ENCODE assay signal across 6 cellular contexts in genomic region chr6:28266563-28266961, GRCh38. TPM values are rescaled to one million over a fixed set of nuclear protein-coding genes. Genes with fewer than 3 reads are reported as not detected.
DNase-seq lines count a peak whose midpoint lies in the region; ATAC-seq and TF ChIP-seq lines count a peak whose summit lies in the region.

No MANE protein-coding gene starts in this region.

- H3K4me3 ChIP-seq in heart left ventricle (peak overlapping the region; percentile 29 to 88 (median 76)), iPS-18a (ENCODE audit: low read length) (peak overlapping the region; percentile 87), vagina (peak overlapping the region; percentile 59 to 75)

- 11 to 23% (median 15%) methylated on average over 5 of the region's 5 CpGs for WGBS in heart left ventricle, 4 donors

- DNase-seq in heart left ventricle (no peak), Right ventricle myocardium superior (no peak), vagina (ENCODE audit: extremely low spot score in 2 of 2) (no peak), SHP77 treated with DMSO at 0.1 percent for 48 hours (lab: John Stamatoyannopoulos, UW) (no peak), GM20000 (ENCODE audit: low spot score) (no peak)

- no peak for ATAC-seq in heart left ventricle
- no peak for ATAC-seq in Right ventricle myocardium superior (ENCODE audit: poor library complexity)

- peak overlapping the region; percentile 82 for H3K9ac ChIP-seq in iPS-18a (ENCODE audit: low read length)

- H3K36me3 ChIP-seq in heart left ventricle: peaks cover 0 to 6% (median 0%) of the 10 kb centered on the region in 9 donors
- no peaks in the 10 kb centered on the region for H3K36me3 ChIP-seq in iPS-18a (ENCODE audit: control insufficient read depth, low read depth, low read length)
- H3K36me3 ChIP-seq in vagina: peaks cover 0 to under 1% of the 10 kb centered on the region in 2 donors

- TF ChIP-seq CTCF in heart left ventricle (IDR thresholded peaks at IDR 0.05) (no peak), vagina (IDR thresholded peaks at IDR 0.05) (no peak), GM20000 (IDR thresholded peaks at IDR 0.05; ENCODE audit: extremely low read depth, missing control alignments) (no peak)

- H3K27ac ChIP-seq in heart left ventricle (peak overlapping the region; percentile 45 to 93 (median 87)), iPS-18a (ENCODE audit: low read length) (peak overlapping the region; percentile 29), vagina (peak overlapping the region; percentile 84)

- H3K4me1 ChIP-seq in heart left ventricle (peaks cover 0 to 35% (median 12%) of the 10 kb centered on the region in 12 donors), iPS-18a (ENCODE audit: control insufficient read depth, low read depth, low read length) (peaks cover 6% of the 10 kb centered on the region), vagina (peaks cover 31% of the 10 kb centered on the region)

- no peaks in the 10 kb centered on the region for H3K27me3 ChIP-seq in heart left ventricle
- H3K27me3 ChIP-seq in iPS-18a (ENCODE audit: control insufficient read depth, insufficient read depth, low read length): peaks cover 15% of the 10 kb centered on the region
- no peaks in the 10 kb centered on the region for H3K27me3 ChIP-seq in vagina

- TF ChIP-seq POLR2A in heart left ventricle (IDR thresholded peaks at IDR 0.05) (no peak), vagina (IDR thresholded peaks at IDR 0.05) (no peak)

- H3K9me3 ChIP-seq in heart left ventricle (no peaks in the 10 kb centered on the region), iPS-18a (ENCODE audit: control insufficient read depth, low read depth, low read length) (no peaks in the 10 kb centered on the region), vagina (no peaks in the 10 kb centered on the region)

- intact Hi-C loops in heart left ventricle (cut with DNase I): loop anchor here in 5 of 10 donors (5.0 kb wide), 5 partner anchors 66 to 129 kb away; partner anchors contain the start of genes ZSCAN31 (in 3 of the 5) and ZKSCAN8 (in 1 of the 5)
- intact Hi-C loops in Right ventricle myocardium superior (cut with DNase I): no loop called here
- intact Hi-C loops in vagina (cut with DNase I): no loop called here

RNA-seq across cellular contexts. Expression of gene ZSCAN26, which starts 0.4 kb away (rescaled TPM):
- 10 to 100 TPM in 8 of 9 donors, 1 to 10 TPM in 1; 9.8 to 16.4 (median 12.2) TPM for total RNA-seq in heart left ventricle
- polyA plus RNA-seq in heart left ventricle: 1 to 10 TPM; 8.1 to 8.3 TPM
- total RNA-seq in Right ventricle myocardium superior: 14.0 TPM
- 18.7 TPM for total RNA-seq in vagina

RNA-seq across cellular contexts. Expression of gene NKAPL, which starts 7.5 kb away (rescaled TPM):
- total RNA-seq in heart left ventricle: 1 to 10 TPM; 3.3 to 8.4 (median 5.2) TPM
- polyA plus RNA-seq in heart left ventricle: 1 to 10 TPM; 5.8 to 7.2 TPM
- total RNA-seq in Right ventricle myocardium superior: 5.1 TPM
- total RNA-seq in vagina: not detected

RNA-seq across cellular contexts. Expression of gene ZKSCAN4, which starts 14.5 kb away (rescaled TPM):
- total RNA-seq in heart left ventricle: 1 to 10 TPM; 2.1 to 5.0 (median 2.5) TPM
- polyA plus RNA-seq in heart left ventricle: 1 to 10 TPM; 1.5 to 2.2 TPM
- 2.6 TPM for total RNA-seq in Right ventricle myocardium superior
- total RNA-seq in vagina: 5.9 TPM

RNA-seq across cellular contexts. Expression of gene PGBD1, which starts 14.8 kb away (rescaled TPM):
- 1 to 10 TPM; 2.5 to 3.8 (median 2.9) TPM for total RNA-seq in heart left ventricle
- polyA plus RNA-seq in heart left ventricle: 1 to 10 TPM; 1.7 to 4.6 TPM
- total RNA-seq in Right ventricle myocardium superior: 2.3 TPM
- total RNA-seq in vagina: 5.2 TPM

RNA-seq across cellular contexts. Expression of gene ZSCAN9, which starts 41.5 kb away (rescaled TPM):
- total RNA-seq in heart left ventricle: 10 to 100 TPM in 2 of 9 donors, 1 to 10 TPM in 7; 6.8 to 12.6 (median 7.9) TPM
- 10 to 100 TPM in 1 of 2 donors, 1 to 10 TPM in 1; 5.8 to 10.2 TPM for polyA plus RNA-seq in heart left ventricle
- 8.2 TPM for total RNA-seq in Right ventricle myocardium superior
- total RNA-seq in vagina: 11.3 TPM

Comparison
In these comparisons a context has a peak if more than half of its experiments do, and no peak if none do; other contexts are left out.
1. H3K27ac ChIP-seq: peak in every context shown above with its lines; median percentile 87 in heart left ventricle; 84 in vagina; 29 in iPS-18a.